17 cellular contexts compared by ENCODE assay signal in the genomic region with DNA sequence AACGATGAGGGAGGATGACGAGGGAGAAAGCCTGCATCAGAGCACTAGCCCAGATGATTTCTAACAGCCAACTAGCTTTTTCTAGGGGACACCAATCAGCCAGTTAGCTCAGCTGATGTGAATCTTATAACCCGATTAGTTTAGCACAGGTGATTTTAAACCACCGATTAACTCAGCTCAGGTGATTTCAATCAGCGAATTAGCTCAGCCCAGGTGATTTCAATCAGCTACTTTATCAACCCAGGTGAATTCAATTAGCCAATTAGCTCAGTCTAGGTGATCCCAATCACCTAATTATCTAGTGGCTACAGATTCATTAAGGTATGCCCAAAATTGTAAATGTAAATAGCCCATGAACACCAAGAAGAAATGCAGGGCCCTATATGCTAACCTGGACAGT.
DNase-seq lines count a peak whose midpoint lies in the region; ATAC-seq, FAIRE-seq and TF ChIP-seq lines count a peak whose summit lies in the region.
"Had no signal": no experiment of that assay in that cellular context is flagged by ENCODE, and none has a peak within 500 bp of the region (broad histone marks: within the 10 kb centered on the region; RNA-seq: fewer than 3 reads in every experiment).

No MANE protein-coding gene starts in this region.

- H3K4me3 Mint-ChIP-seq in endodermal cell, result no peak overlapping the region
- H3K4me3 Mint-ChIP-seq: CD4-positive, alpha-beta T cell had no signal

- H3K4me1 Mint-ChIP-seq in endodermal cell, result peaks cover 15% of the 10 kb centered on the region

- H3K27me3 Mint-ChIP-seq in endodermal cell (ENCODE audit: insufficient read depth), result peaks cover 8% of the 10 kb centered on the region
- H3K27me3 Mint-ChIP-seq: CD4-positive, alpha-beta T cell had no signal

- peaks cover 16% of the 10 kb centered on the region for H3K9me3 Mint-ChIP-seq in endodermal cell
- H3K9me3 Mint-ChIP-seq: CD4-positive, alpha-beta T cell had no signal

- 82 to 83% methylated on average over 5 of the region's 5 CpGs for WGBS in endodermal cell (ENCODE audit: insufficient coverage in 1 of 2, insufficient read length in 1 of 2), 2 experiments

- intact Hi-C loops in colonic mucosa (cut with DNase I), result no loop called here

- H3K27me3 ChIP-seq in endodermal cell (ENCODE audit: control insufficient read depth, insufficient read depth, low read length, poor library complexity, severe bottlenecking) (no peaks in the 10 kb centered on the region), colonic mucosa (no peaks in the 10 kb centered on the region)
- H3K27me3 ChIP-seq: BLaER1 treated with 17β-estradiol and CSF1 and Interleukin-3, amounts not matched to agents 10 nM and 100 nM had no signal

- no peak for ATAC-seq in omental fat pad (ENCODE audit: low FRiP score)
- ATAC-seq: GM12878 had no signal

- peaks cover 7% of the 10 kb centered on the region for H3K4me1 ChIP-seq in endodermal cell (ENCODE audit: control insufficient read depth, insufficient read depth, low read length)
- H3K4me1 ChIP-seq in colonic mucosa, result no peaks in the 10 kb centered on the region
- H3K4me1 ChIP-seq: BLaER1 treated with 17β-estradiol and CSF1 and Interleukin-3, amounts not matched to agents 10 nM and 100 nM had no signal

- FAIRE-seq in D721Med (lab: Jason Lieb, UNC), result peak; percentile 38
- FAIRE-seq: GM12878, GM18507 had no signal

- H3K36me3 Mint-ChIP-seq in endodermal cell (ENCODE audit: low read depth), result peaks cover 3% of the 10 kb centered on the region

- no peak overlapping the region for H3K4me3 ChIP-seq in endodermal cell (ENCODE audit: low read length)
- no peak overlapping the region for H3K4me3 ChIP-seq in colonic mucosa
- H3K4me3 ChIP-seq: BLaER1 treated with 17β-estradiol and CSF1 and Interleukin-3, amounts not matched to agents 10 nM and 100 nM; GM12878 had no signal

- H3K36me3 ChIP-seq in endodermal cell (ENCODE audit: control insufficient read depth, insufficient read depth, low read length) (no peaks in the 10 kb centered on the region), colonic mucosa (no peaks in the 10 kb centered on the region)
- H3K36me3 ChIP-seq: BLaER1 treated with 17β-estradiol and CSF1 and Interleukin-3, amounts not matched to agents 10 nM and 100 nM had no signal

- H3K9ac ChIP-seq in endodermal cell (ENCODE audit: extremely low read depth, low read length, poor library complexity, severe bottlenecking) (no peak overlapping the region), colonic mucosa (ENCODE audit: low read depth in 2 of 2, low read length in 2 of 2) (no peak overlapping the region)
- H3K9ac ChIP-seq: BLaER1 treated with 17β-estradiol and CSF1 and Interleukin-3, amounts not matched to agents 10 nM and 100 nM had no signal

- peak overlapping the region; percentile 76 for H3K27ac Mint-ChIP-seq in endodermal cell
- H3K27ac Mint-ChIP-seq: CD4-positive, alpha-beta T cell had no signal

- DNase-seq in NCI-H748 (lab: John Stamatoyannopoulos, UW; ENCODE audit: unreplicated experiment) (peak; percentile 5), NCI-H748 treated with DMSO at 0.1 percent for 48 hours (lab: John Stamatoyannopoulos, UW) (no peak), D721Med (ENCODE audit: insufficient read length, low spot score) (no peak), SK-N-DZ (ENCODE audit: low spot score) (peak; percentile 60), endodermal cell (no peak), superior temporal gyrus (ENCODE audit: extremely low spot score) (no peak), omental fat pad (ENCODE audit: low spot score) (no peak), colonic mucosa (no peak)
- DNase-seq: ACHN; Calu3; CD4-positive, alpha-beta T cell; DMS79; H7 had no signal

- H3K9me3 ChIP-seq in endodermal cell (ENCODE audit: control insufficient read depth, low read length), result peaks cover 32% of the 10 kb centered on the region
- no peaks in the 10 kb centered on the region for H3K9me3 ChIP-seq in colonic mucosa

- H3K27ac ChIP-seq in endodermal cell (ENCODE audit: low read depth, low read length), result no peak overlapping the region
- no peak overlapping the region for H3K27ac ChIP-seq in colonic mucosa
- H3K27ac ChIP-seq: BLaER1 treated with 17β-estradiol and CSF1 and Interleukin-3, amounts not matched to agents 10 nM and 100 nM; HL-60 had no signal

- no peak for TF ChIP-seq CTCF in D721Med (IDR thresholded peaks at IDR 0.05; ENCODE audit: insufficient read depth, missing control alignments)
- TF ChIP-seq CTCF in endodermal cell (conservative IDR thresholded peaks at IDR 0.05), result no peak
- TF ChIP-seq CTCF in omental fat pad (IDR thresholded peaks at IDR 0.05), result no peak
- no peak for TF ChIP-seq CTCF in colonic mucosa (IDR thresholded peaks at IDR 0.05)

Comparison
In these comparisons a context has a peak if more than half of its experiments do, and no peak if none do; other contexts are left out.
1. DNase-seq: peak in NCI-H748 (single experiment) and SK-N-DZ (single experiment); none in NCI-H748 treated with DMSO at 0.1 percent for 48 hours (single experiment), D721Med (single experiment), endodermal cell (single experiment), superior temporal gyrus (single experiment), omental fat pad (single experiment) and colonic mucosa (single experiment).